In genomic region chr22:36328635-36329216, GRCh38 we compare ENCODE assay signal across 8 cellular contexts. TPM values are rescaled to one million over a fixed set of nuclear protein-coding genes. Genes with fewer than 3 reads are reported as not detected.
DNase-seq lines count a peak whose midpoint lies in the region; ATAC-seq and TF ChIP-seq lines count a peak whose summit lies in the region.

No MANE protein-coding gene starts in this region.

- H3K27ac Mint-ChIP-seq in activated CD8-positive, alpha-beta memory T cell treated with anti-CD3 and anti-CD28 coated beads, Interleukin-2, amount 10 ng/mL, durations not matched to agents 7 days and 5 days = peak overlapping the region; percentile 99

- peaks cover 0 to 71% of the 10 kb centered on the region in 2 experiments; a peak in 2 of 3 replicates for H3K36me3 ChIP-seq in HEK293 (ENCODE audit: control insufficient read depth in 2 of 2, insufficient read depth in 1 of 2, low read length in 2 of 2)

- no peaks in the 10 kb centered on the region for H3K9me3 ChIP-seq in HEK293 (ENCODE audit: control insufficient read depth, insufficient read depth, low read depth, low read length)

- peak overlapping the region; percentile 70 for H3K27ac ChIP-seq in 22Rv1
- H3K27ac ChIP-seq in HEK293 (ENCODE audit: extremely low read depth, low read depth, low read length) = peak overlapping the region; percentile 85

- POLR2A ChIA-PET in HEK293 (lab: Yijun Ruan, JAX) = interaction anchor here (0.6 to 2.6 kb wide), 18 partner anchors 13 to 153 kb away, joined by 3 to 17 read pairs (median 4); partner anchors contain the start of genes MYH9 and TXN2

- peak overlapping the region; percentile 77 for H3K4me3 Mint-ChIP-seq in activated CD8-positive, alpha-beta memory T cell treated with anti-CD3 and anti-CD28 coated beads, Interleukin-2, amount 10 ng/mL, durations not matched to agents 7 days and 5 days

- H3K27me3 Mint-ChIP-seq in activated CD8-positive, alpha-beta memory T cell treated with anti-CD3 and anti-CD28 coated beads, Interleukin-2, amount 10 ng/mL, durations not matched to agents 7 days and 5 days = no peaks in the 10 kb centered on the region

- peaks cover 82% of the 10 kb centered on the region for H3K36me3 Mint-ChIP-seq in activated CD8-positive, alpha-beta memory T cell treated with anti-CD3 and anti-CD28 coated beads, Interleukin-2, amount 10 ng/mL, durations not matched to agents 7 days and 5 days

- peak; percentile 4 for ATAC-seq in activated CD8-positive, alpha-beta memory T cell treated with anti-CD3 and anti-CD28 coated beads, Interleukin-2, amount 10 ng/mL, durations not matched to agents 7 days and 5 days
- ATAC-seq in HG03039 (IDR thresholded peaks at IDR 0.05; ENCODE audit: unreplicated experiment) = no peak

- H3K4me1 ChIP-seq in HEK293 (ENCODE audit: control insufficient read depth, insufficient read depth, low read length) = peaks cover 48% of the 10 kb centered on the region

- H3K4me1 Mint-ChIP-seq in activated CD8-positive, alpha-beta memory T cell treated with anti-CD3 and anti-CD28 coated beads, Interleukin-2, amount 10 ng/mL, durations not matched to agents 7 days and 5 days = peaks cover 78% of the 10 kb centered on the region

- peak overlapping the region; percentile 18 for H3K4me3 ChIP-seq in HEK293 (ENCODE audit: low read depth, low read length)

- no peaks in the 10 kb centered on the region for H3K9me3 Mint-ChIP-seq in activated CD8-positive, alpha-beta memory T cell treated with anti-CD3 and anti-CD28 coated beads, Interleukin-2, amount 10 ng/mL, durations not matched to agents 7 days and 5 days (ENCODE audit: low read depth)

- peak; percentile 70 for DNase-seq in activated CD8-positive, alpha-beta memory T cell treated with anti-CD3 and anti-CD28 coated beads, Interleukin-2, amount 10 ng/mL, durations not matched to agents 7 days and 5 days
- DNase-seq in fibroblast of peridontal ligament (ENCODE audit: extremely low read depth) (peak; percentile 79), occipital lobe (lab: John Stamatoyannopoulos, UW) (peak; percentile 38), medulla oblongata (ENCODE audit: extremely low spot score) (no peak), inferior parietal cortex (ENCODE audit: extremely low spot score) (no peak)

- TF ChIP-seq CTCF in 22Rv1 (IDR thresholded peaks at IDR 0.05) = no peak
- TF ChIP-seq CTCF in HEK293 (tag by site-specific recombination; IDR thresholded peaks at IDR 0.05) = no peak

- CTCF ChIA-PET in HEK293 (lab: Yijun Ruan, JAX) = interaction anchor here (0.6 to 2.8 kb wide), 12 partner anchors 19 to 392 kb away, joined by 3 to 23 read pairs (median 3); no protein-coding TSS in a partner anchor
- CTCF ChIA-PET in activated CD8-positive, alpha-beta memory T cell treated with anti-CD3 and anti-CD28 coated beads, Interleukin-2, amount 10 ng/mL, durations not matched to agents 7 days and 5 days (lab: Charles Lee) = interaction anchor here (0.6 to 3.3 kb wide), 15 partner anchors 10 to 182 kb away, joined by 3 to 30 read pairs (median 4); no protein-coding TSS in a partner anchor

TF ChIP-seq in HEK293, 187 proteins besides CTCF, POLR2A, EP300 and RAD21 (continues in another document):
- no peak for TF ChIP-seq TRIM28 (IDR thresholded peaks at IDR 0.05; ENCODE audit: borderline replicate concordance, low read length)
- no peak for TF ChIP-seq ZNF677 (tag by site-specific recombination; IDR thresholded peaks at IDR 0.05)
- TF ChIP-seq ELK4 (IDR thresholded peaks at IDR 0.05; ENCODE audit: borderline replicate concordance, low read depth, low read length) = no peak
- TF ChIP-seq ZBTB17 (tag by site-specific recombination; IDR thresholded peaks at IDR 0.05) = no peak
- peak; percentile 54; the same call in 1 of the 2 replicates for TF ChIP-seq HIC1 (tag by site-specific recombination; IDR thresholded peaks at IDR 0.05)
- 0 out of 2 replicates have a peak, but pooled peaks have one; percentile 16 for TF ChIP-seq KLF9 (tag by site-specific recombination; IDR thresholded peaks at IDR 0.05; ENCODE audit: low read depth)
- no peak for TF ChIP-seq YY1 (tag by site-specific recombination; IDR thresholded peaks at IDR 0.05)
- TF ChIP-seq ZIC2 (tag by site-specific recombination; IDR thresholded peaks at IDR 0.05) = no peak
- no peak for TF ChIP-seq ZNF585B (tag by site-specific recombination; IDR thresholded peaks at IDR 0.05)
- TF ChIP-seq ZNF600 (tag by site-specific recombination; IDR thresholded peaks at IDR 0.05) = no peak
- no peak for TF ChIP-seq ZNF341 (tag by site-specific recombination; IDR thresholded peaks at IDR 0.05; ENCODE audit: low read depth)
- TF ChIP-seq ZNF148 (tag by site-specific recombination; IDR thresholded peaks at IDR 0.05; ENCODE audit: borderline replicate concordance) = no peak
- TF ChIP-seq ZNF157 (tag by site-specific recombination; IDR thresholded peaks at IDR 0.05) = no peak
- TF ChIP-seq ZNF398 (tag by site-specific recombination; IDR thresholded peaks at IDR 0.05) = no peak
- no peak for TF ChIP-seq ZSCAN5A (tag by site-specific recombination; IDR thresholded peaks at IDR 0.05)
- no peak for TF ChIP-seq ZNF76 (tag by site-specific recombination; IDR thresholded peaks at IDR 0.05; ENCODE audit: borderline replicate concordance, low read depth)

RNA-seq across cellular contexts. Expression of gene MYH9, which starts 59.0 kb away (rescaled TPM):
- 100 to 1,000 TPM; 695 to 913 TPM for total RNA-seq in activated CD8-positive, alpha-beta memory T cell treated with anti-CD3 and anti-CD28 coated beads, Interleukin-2, amount 10 ng/mL, durations not matched to agents 7 days and 5 days
- 34.6 TPM for total RNA-seq in occipital lobe

Comparison
In these comparisons a context has a peak if more than half of its experiments do, and no peak if none do; other contexts are left out.
1. DNase-seq: peak in activated CD8-positive, alpha-beta memory T cell treated with anti-CD3 and anti-CD28 coated beads, Interleukin-2, amount 10 ng/mL, durations not matched to agents 7 days and 5 days (single experiment), fibroblast of peridontal ligament (single experiment) and occipital lobe (single experiment); none in medulla oblongata (single experiment) and inferior parietal cortex (single experiment).
2. RNA of gene MYH9, which starts 59.0 kb away (total RNA-seq): 695 to 913 TPM in activated CD8-positive, alpha-beta memory T cell treated with anti-CD3 and anti-CD28 coated beads, Interleukin-2, amount 10 ng/mL, durations not matched to agents 7 days and 5 days; 34.6 TPM in occipital lobe (single experiment); every median in the first group is over 10 times any median in the second.